ENCODE assay signal across 1 cellular context in genomic region chr6:37777272-37777736, GRCh38.
TF ChIP-seq lines count a peak whose summit lies in the region.

No MANE protein-coding gene starts in this region.

TF ChIP-seq in HepG2, 621 proteins besides CTCF, POLR2A, EP300 and RAD21 (continued from another document):
- no peak for TF ChIP-seq ZC3H4 (CRISPR knock-in tag; IDR thresholded peaks at IDR 0.05; ENCODE audit: borderline replicate concordance)
- no peak for TF ChIP-seq HBP1 (CRISPR knock-in tag; IDR thresholded peaks at IDR 0.05; ENCODE audit: low read depth)
- TF ChIP-seq MYNN (CRISPR knock-in tag; IDR thresholded peaks at IDR 0.05; ENCODE audit: low read depth), result no peak
- no peak for TF ChIP-seq TARDBP (CRISPR knock-in tag; IDR thresholded peaks at IDR 0.05)
- no peak for TF ChIP-seq ZBTB21 (CRISPR knock-in tag; IDR thresholded peaks at IDR 0.05)
